ENCODE assay signal across 8 cellular contexts in the genomic region with DNA sequence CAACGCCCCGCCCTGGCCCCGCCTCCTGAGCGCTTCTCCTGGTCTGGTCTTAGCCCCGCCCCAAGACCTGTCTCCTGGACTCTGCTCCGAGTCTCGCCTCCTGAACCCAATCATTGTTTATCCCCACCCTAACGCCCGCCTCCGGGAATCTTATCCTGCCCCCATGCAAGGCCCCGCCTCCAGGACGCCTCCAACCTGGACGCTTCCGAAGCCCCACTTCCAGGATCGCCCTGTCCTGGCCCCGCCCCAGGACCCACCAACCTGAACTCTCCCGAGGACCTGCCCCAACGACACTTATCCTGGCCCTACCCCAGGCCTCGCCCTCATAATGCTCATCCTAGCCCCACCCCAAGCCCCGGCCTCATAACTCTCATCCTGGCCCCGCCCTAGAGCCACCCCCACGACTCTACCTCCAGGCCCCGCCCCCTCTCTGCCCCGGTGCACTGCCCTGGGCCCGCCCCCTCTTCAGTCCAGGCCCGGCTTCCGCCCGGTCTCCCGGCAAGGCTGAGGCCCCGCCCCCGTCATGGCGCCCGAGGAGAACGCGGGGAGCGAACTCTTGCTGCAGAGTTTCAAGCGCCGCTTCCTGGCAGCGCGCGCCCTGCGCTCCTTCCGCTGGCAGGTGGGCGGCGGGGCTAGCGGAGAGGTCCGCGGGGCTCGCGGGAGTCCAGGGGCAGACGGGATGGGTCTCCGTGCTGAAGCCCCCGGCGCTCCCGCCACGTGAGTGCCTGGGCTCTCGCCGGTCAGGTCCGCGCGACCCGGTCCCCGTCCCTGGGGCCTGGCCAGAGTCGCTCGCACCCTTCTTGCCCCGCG. TPM values are rescaled to one million over a fixed set of nuclear protein-coding genes. Genes with fewer than 3 reads are reported as not detected.
DNase-seq lines count a peak whose midpoint lies in the region; FAIRE-seq and TF ChIP-seq lines count a peak whose summit lies in the region.

No MANE protein-coding gene starts in this region.

- H2BK5ac ChIP-seq in H9 (ENCODE audit: insufficient read length, low read length) (no peak overlapping the region), neuronal stem cell (ENCODE audit: low read length) (no peak overlapping the region)

- no peaks in the 10 kb centered on the region for H3K27me3 ChIP-seq in H9 (ENCODE audit: insufficient read depth, low read length)
- no peaks in the 10 kb centered on the region for H3K27me3 ChIP-seq in MG63
- no peaks in the 10 kb centered on the region for H3K27me3 ChIP-seq in neuronal stem cell (ENCODE audit: control insufficient read depth in 3 of 3, insufficient read depth in 3 of 3, low read depth in 1 of 3, low read length in 3 of 3)
- no peaks in the 10 kb centered on the region for H3K27me3 ChIP-seq in subcutaneous abdominal adipose tissue (ENCODE audit: control insufficient read depth in 5 of 5, insufficient read depth in 4 of 5, low read length in 5 of 5)

- peak overlapping the region; percentile 81 for H3K4me3 ChIP-seq in MG63
- peak overlapping the region; percentile 78 to 92 for H3K4me3 ChIP-seq in neuronal stem cell (ENCODE audit: low read length in 2 of 2)
- peak overlapping the region in 4 of 5 donors; percentile 57 to 75 (median 70) for H3K4me3 ChIP-seq in subcutaneous abdominal adipose tissue (ENCODE audit: low read depth in 1 of 5, low read length in 5 of 5)

- H2BK12ac ChIP-seq in H9 (ENCODE audit: insufficient read length, low read depth, low read length) (no peak overlapping the region), neuronal stem cell (ENCODE audit: low read length) (no peak overlapping the region)

- H3K79me2 ChIP-seq in H9 (ENCODE audit: insufficient read depth, low read length): no peaks in the 10 kb centered on the region

- H4K5ac ChIP-seq in H9 (ENCODE audit: insufficient read length, low read depth, low read length): no peak overlapping the region

- H4K8ac ChIP-seq in H9 (replicated peaks; ENCODE audit: insufficient read length, low read depth, low read length) (no peak overlapping the region), neuronal stem cell (ENCODE audit: low read depth, low read length) (no peak overlapping the region)

- no peaks in the 10 kb centered on the region for H3K9me3 Mint-ChIP-seq in H9

- H3K4me1 Mint-ChIP-seq in H9: peaks cover 21 to 22% of the 10 kb centered on the region in 2 experiments

- H3K4me2 ChIP-seq in H9 (ENCODE audit: insufficient read depth, insufficient read length, low read length) (peak overlapping the region; percentile 71), neuronal stem cell (ENCODE audit: insufficient read depth, low read length, poor library complexity, severe bottlenecking) (peak overlapping the region; percentile 54)

- peak overlapping the region; percentile 97 to 99 (median 98) for H3K27ac Mint-ChIP-seq in H9

- no peak overlapping the region for H3K27ac ChIP-seq in H9 (ENCODE audit: insufficient read length, low read depth, low read length)
- H3K27ac ChIP-seq in neuronal stem cell (replicated peaks; ENCODE audit: low read length): peak overlapping the region; percentile 80
- peak overlapping the region; percentile 65 for H3K27ac ChIP-seq in subcutaneous abdominal adipose tissue (ENCODE audit: low read depth, low read length)

- H3K14ac ChIP-seq in H9 (ENCODE audit: insufficient read depth, low read length) (peak overlapping the region; percentile 93), neuronal stem cell (ENCODE audit: low read length) (peak overlapping the region; percentile 82)

- TF ChIP-seq CTCF in H9 (conservative IDR thresholded peaks at IDR 0.05): no peak

- H3K4me1 ChIP-seq in ES-I3 (ENCODE audit: insufficient read depth, low read length) (peaks cover 5% of the 10 kb centered on the region; the same call in 1 of the 2 replicates), H9 (ENCODE audit: insufficient read depth, low read length) (no peaks in the 10 kb centered on the region), neuronal stem cell (ENCODE audit: control insufficient read depth in 2 of 2, insufficient read depth in 1 of 2, low read depth in 1 of 2, low read length in 2 of 2) (no peaks in the 10 kb centered on the region), subcutaneous abdominal adipose tissue (ENCODE audit: control insufficient read depth in 5 of 5, insufficient read depth in 5 of 5, low read length in 5 of 5) (peaks cover 2 to 11% (median 6%) of the 10 kb centered on the region in 5 donors)

- H3K18ac ChIP-seq in H9 (ENCODE audit: insufficient read length, low read depth, low read length) (peak overlapping the region; percentile 59), neuronal stem cell (ENCODE audit: low read length) (peak overlapping the region; percentile 87)

- H2AK5ac ChIP-seq in H9 (ENCODE audit: insufficient read length, low read length): no peak overlapping the region
- no peak overlapping the region for H2AK5ac ChIP-seq in neuronal stem cell (ENCODE audit: low read depth, low read length)

- H3K79me1 ChIP-seq in H9 (ENCODE audit: insufficient read depth, low read depth, low read length, poor library complexity, severe bottlenecking) (no peaks in the 10 kb centered on the region), neuronal stem cell (ENCODE audit: low read depth, low read length) (no peaks in the 10 kb centered on the region)

- FAIRE-seq in frontal cortex (lab: Jason Lieb, UNC): no peak

- H2AFZ ChIP-seq in H9 (ENCODE audit: low read length) (no peak overlapping the region), neuronal stem cell (ENCODE audit: low read length) (peak overlapping the region; percentile 100)

- H4K91ac ChIP-seq in H9 (ENCODE audit: insufficient read length, low read depth, low read length) (peak overlapping the region; percentile 68), neuronal stem cell (ENCODE audit: low read depth, low read length, poor library complexity) (no peak overlapping the region)

- no peak overlapping the region for H3K56ac ChIP-seq in H9 (ENCODE audit: insufficient read length, low read depth, low read length)

- no peak overlapping the region for H3K4ac ChIP-seq in H9 (ENCODE audit: low read depth, low read length)
- H3K4ac ChIP-seq in neuronal stem cell (ENCODE audit: low read length): no peak overlapping the region

- no peaks in the 10 kb centered on the region for H3K9me3 ChIP-seq in ES-I3 (ENCODE audit: control insufficient read depth, insufficient read depth, low read length)
- no peaks in the 10 kb centered on the region for H3K9me3 ChIP-seq in H9 (ENCODE audit: control insufficient read depth, low read depth, low read length)
- no peaks in the 10 kb centered on the region for H3K9me3 ChIP-seq in MG63
- no peaks in the 10 kb centered on the region for H3K9me3 ChIP-seq in neuronal stem cell (replicated peaks in 1 of 2; ENCODE audit: control insufficient read depth in 2 of 2, insufficient read depth in 1 of 2, low read depth in 1 of 2, low read length in 2 of 2)
- H3K9me3 ChIP-seq in subcutaneous abdominal adipose tissue (ENCODE audit: control insufficient read depth in 5 of 5, low read length in 5 of 5): no peaks in the 10 kb centered on the region

- peak; percentile 99 for DNase-seq in H9
- DNase-seq in MG63: peak; percentile 99
- DNase-seq in SIG-M5 (lab: John Stamatoyannopoulos, UW): peak; percentile 81
- peak; percentile 95 for DNase-seq in activated gamma-delta T cell treated with anti-CD3 and anti-CD28 coated beads, Interleukin-2, amount 50 U/mL, for 16 hours (ENCODE audit: low read depth)
- peak; percentile 87 to 88 for DNase-seq in frontal cortex (ENCODE audit: low spot score in 2 of 2)
- peak; percentile 98 for DNase-seq in neuronal stem cell (ENCODE audit: low spot score)

- H2BK15ac ChIP-seq in H9 (ENCODE audit: low read depth, low read length) (no peak overlapping the region), neuronal stem cell (ENCODE audit: low read length) (no peak overlapping the region)

- H3K23ac ChIP-seq in H9 (ENCODE audit: insufficient read length, low read depth, low read length): no peak overlapping the region
- peak overlapping the region; percentile 43 for H3K23ac ChIP-seq in neuronal stem cell (ENCODE audit: low read depth, low read length, poor library complexity)

- peak overlapping the region; percentile 89 to 93 for H3K4me3 Mint-ChIP-seq in H9

- no CpG with 5 or more reads among the region's 67 CpGs for WGBS in H9 (ENCODE audit: extremely low coverage, insufficient read length, low lambda C conversion rate)
- WGBS in neuronal stem cell (ENCODE audit: extremely low coverage in 2 of 2, insufficient read length in 2 of 2, insufficient replicate concordance in 1 of 2), 2 donors: no CpG with 5 or more reads among the region's 67 CpGs

- peaks cover 2% of the 10 kb centered on the region; the same call in 1 of the 2 replicates for H3K27me3 Mint-ChIP-seq in H9 (ENCODE audit: low read depth)

- H3K36me3 Mint-ChIP-seq in H9 (ENCODE audit: insufficient read depth in 1 of 3, low read depth in 3 of 3): peaks cover 2 to 4% (median 3%) of the 10 kb centered on the region in 3 experiments; a peak in 5 of 7 replicates

- H3K36me3 ChIP-seq in ES-I3 (ENCODE audit: insufficient read depth, low read length) (no peaks in the 10 kb centered on the region), MG63 (no peaks in the 10 kb centered on the region), neuronal stem cell (replicated peaks in 1 of 2; ENCODE audit: control insufficient read depth in 2 of 2, insufficient read depth in 2 of 2, low read length in 2 of 2) (no peaks in the 10 kb centered on the region), subcutaneous abdominal adipose tissue (ENCODE audit: control insufficient read depth in 5 of 5, insufficient read depth in 5 of 5, low read length in 5 of 5) (no peaks in the 10 kb centered on the region)

- H3K23me2 ChIP-seq in H9 (ENCODE audit: insufficient read length, low read depth, low read length, poor library complexity, severe bottlenecking): no peaks in the 10 kb centered on the region

- H3K9ac ChIP-seq in ES-I3 (ENCODE audit: low read depth, low read length): peak overlapping the region; percentile 72
- peak overlapping the region; percentile 77 for H3K9ac ChIP-seq in H9 (ENCODE audit: extremely low read depth, insufficient read length, low read length)
- H3K9ac ChIP-seq in neuronal stem cell (ENCODE audit: low read depth, low read length, poor library complexity): peak overlapping the region; percentile 81
- peak overlapping the region in 4 of 5 donors; percentile 43 to 79 (median 67) for H3K9ac ChIP-seq in subcutaneous abdominal adipose tissue (ENCODE audit: low read length in 5 of 5)

- no peak overlapping the region for H2BK20ac ChIP-seq in H9 (ENCODE audit: low read depth, low read length, poor library complexity, severe bottlenecking)

- H4K20me1 ChIP-seq in H9 (ENCODE audit: control insufficient read depth, insufficient read depth, insufficient read length): no peaks in the 10 kb centered on the region

- no peak overlapping the region for H2BK120ac ChIP-seq in H9 (ENCODE audit: low read depth, low read length, poor library complexity, severe bottlenecking)
- no peak overlapping the region for H2BK120ac ChIP-seq in neuronal stem cell (ENCODE audit: low read depth, low read length)

- no peak overlapping the region for H3T11ph ChIP-seq in H9 (ENCODE audit: low read length)

RNA-seq across cellular contexts. Expression of a gene that starts 45.8 kb away (rescaled TPM):
- total RNA-seq in H9 (2021): not detected in 2 replicates
- total RNA-seq in MG63 (2014; rRNA removed; shearing (Covaris generic); ENCODE audit: low replicate concordance): not detected in 2 replicates
- total RNA-seq in frontal cortex: not detected
- not detected for polyA plus RNA-seq in neuronal stem cell (2013, experiment 1 of 2)
- not detected for polyA plus RNA-seq in neuronal stem cell (2013, experiment 2 of 2)
